Comparison of ENCODE assay signal across 9 cellular contexts in the genomic region with DNA sequence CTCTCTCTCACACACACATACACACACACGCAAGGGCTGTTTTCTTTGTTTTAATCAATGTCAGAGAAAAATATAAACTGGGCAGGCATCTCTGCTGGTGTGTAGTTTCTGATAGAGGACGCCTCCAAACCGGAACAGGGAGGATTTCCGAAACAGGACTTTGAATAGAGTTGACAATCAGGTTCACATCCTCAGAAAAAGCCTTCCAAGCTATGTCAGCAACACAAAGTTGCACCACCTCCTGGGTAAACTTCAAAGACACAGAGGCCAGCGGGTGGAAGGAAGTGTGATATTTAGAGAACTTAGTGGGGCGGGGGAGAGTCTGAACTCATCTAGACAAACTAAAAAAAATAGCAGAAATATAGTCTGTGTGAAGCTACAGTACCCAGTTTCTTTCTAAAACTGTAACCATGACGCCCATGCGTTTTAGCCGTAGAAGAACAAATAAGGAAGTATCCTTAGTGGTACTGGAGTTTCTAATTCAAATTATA. TPM values are rescaled to one million over a fixed set of nuclear protein-coding genes. Genes with fewer than 3 reads are reported as not detected.
DNase-seq lines count a peak whose midpoint lies in the region; ATAC-seq lines count a peak whose summit lies in the region.
"Had no signal": no experiment of that assay in that cellular context is flagged by ENCODE, and none has a peak within 500 bp of the region (broad histone marks: within the 10 kb centered on the region; RNA-seq: fewer than 3 reads in every experiment).

No MANE protein-coding gene starts in this region.

- no peak overlapping the region for H3K27ac ChIP-seq in ectodermal cell (ENCODE audit: insufficient read depth, low read depth, low read length, poor library complexity, severe bottlenecking)

- peaks cover 58% of the 10 kb centered on the region for H3K27me3 ChIP-seq in ectodermal cell (ENCODE audit: control insufficient read depth, insufficient read depth, low read length, poor library complexity, severe bottlenecking)
- H3K27me3 ChIP-seq in mononuclear cell (ENCODE audit: insufficient read depth, low read length) = no peaks in the 10 kb centered on the region

- peaks cover 15% of the 10 kb centered on the region for H3K4me1 ChIP-seq in ectodermal cell (ENCODE audit: control insufficient read depth, insufficient read depth, low read length)
- H3K4me1 ChIP-seq in mononuclear cell (ENCODE audit: insufficient read depth, low read length) = peaks cover 44% of the 10 kb centered on the region

- H3K9me3 ChIP-seq in ectodermal cell (ENCODE audit: control insufficient read depth, low read length) = no peaks in the 10 kb centered on the region
- H3K9me3 ChIP-seq in mononuclear cell (ENCODE audit: low read depth, low read length) = no peaks in the 10 kb centered on the region

- peak overlapping the region; percentile 77 for H3K4me3 ChIP-seq in Jurkat, Clone E6-1 (ENCODE audit: low read length)
- H3K4me3 ChIP-seq in ectodermal cell (ENCODE audit: insufficient read depth, low read depth, low read length) (peak overlapping the region; percentile 40), mononuclear cell (ENCODE audit: low read length) (peak overlapping the region; percentile 88)

- ATAC-seq in HG02970 (IDR thresholded peaks at IDR 0.05; ENCODE audit: low FRiP score, unreplicated experiment) (no peak), HG03159 (IDR thresholded peaks at IDR 0.05; ENCODE audit: unreplicated experiment) (no peak)

- peak; percentile 75 for DNase-seq in GDM1 (lab: John Stamatoyannopoulos, UW)
- DNase-seq in Jurkat, Clone E6-1 (ENCODE audit: low read depth, low spot score) = peak; percentile 93
- DNase-seq in activated CD4-positive, alpha-beta T cell treated with anti-CD3 and anti-CD28 coated beads for 4 hours = peak; percentile 67 to 70
- DNase-seq in stimulated activated naive CD4-positive, alpha-beta T cell treated with Interleukin-2 at 50 U/mL for 16 hours (lab: John Stamatoyannopoulos, UW) = peak; percentile 48

- H3K36me3 ChIP-seq in ectodermal cell (ENCODE audit: control insufficient read depth, insufficient read depth, low read length) = no peaks in the 10 kb centered on the region

- 7 to 14% methylated on average over 4 to 9 of the region's 9 CpGs for WGBS in ectodermal cell, 2 experiments

RNA-seq across cellular contexts. Expression of a gene that starts 1.2 kb away (rescaled TPM):
- polyA plus RNA-seq in Jurkat, Clone E6-1 (2012; ENCODE audit: insufficient read depth, insufficient read length) = 17.9 TPM
- 1.4 TPM for polyA plus RNA-seq in ectodermal cell (2013, experiment 1 of 4)
- polyA plus RNA-seq in ectodermal cell (2013, experiment 2 of 4) = 0.64 TPM
- polyA plus RNA-seq in ectodermal cell (2013, experiment 3 of 4) = 1.3 TPM
- polyA plus RNA-seq in ectodermal cell (2013, experiment 4 of 4) = 1.1 TPM
- 20.7 TPM for total RNA-seq in mononuclear cell
- total RNA-seq: HT1080 had no signal
